In the genomic region with DNA sequence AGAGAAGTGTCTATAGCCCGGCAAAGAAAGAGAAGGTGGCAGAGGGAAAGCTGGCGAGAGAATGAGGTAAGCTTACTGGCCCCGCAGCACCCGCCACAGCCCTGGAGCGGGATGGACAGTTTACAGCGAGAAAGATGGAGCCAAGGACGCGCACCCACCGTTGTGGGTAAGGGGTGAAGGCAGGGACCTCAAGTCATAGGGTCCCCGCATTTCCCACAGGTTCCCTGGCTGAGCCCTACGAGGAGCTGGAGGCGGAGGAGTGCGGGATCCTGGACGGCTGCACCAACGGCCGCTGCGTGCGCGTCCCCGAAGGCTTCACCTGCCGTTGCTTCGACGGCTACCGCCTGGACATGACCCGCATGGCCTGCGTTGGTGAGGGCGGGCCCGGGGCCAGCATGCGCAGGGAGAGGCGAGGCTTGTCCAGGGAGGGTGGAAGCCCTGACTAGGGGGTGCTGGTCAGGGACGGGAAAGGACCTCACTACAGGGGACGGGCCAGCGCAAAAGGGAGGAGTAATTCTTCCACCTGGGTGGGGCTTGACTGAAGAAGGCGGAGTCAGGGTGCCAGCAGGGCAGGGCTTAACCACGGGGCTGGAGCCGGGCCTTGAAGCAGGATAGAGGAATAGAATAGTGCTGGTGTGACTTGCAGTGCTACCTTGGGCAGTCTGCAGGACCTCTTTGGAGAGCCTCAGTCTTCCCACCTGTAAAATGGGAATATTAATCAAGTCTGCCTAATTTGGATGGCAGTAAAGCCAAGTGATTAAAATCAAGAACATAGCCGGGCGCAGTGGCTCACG, we compare ENCODE assay signal across 1 cellular context.
TF ChIP-seq lines count a peak whose summit lies in the region.

No MANE protein-coding gene starts in this region.

TF ChIP-seq in WTC11, 78 proteins besides CTCF, POLR2A, EP300 and RAD21 (continued from another document):
- TF ChIP-seq, protein P1, sequence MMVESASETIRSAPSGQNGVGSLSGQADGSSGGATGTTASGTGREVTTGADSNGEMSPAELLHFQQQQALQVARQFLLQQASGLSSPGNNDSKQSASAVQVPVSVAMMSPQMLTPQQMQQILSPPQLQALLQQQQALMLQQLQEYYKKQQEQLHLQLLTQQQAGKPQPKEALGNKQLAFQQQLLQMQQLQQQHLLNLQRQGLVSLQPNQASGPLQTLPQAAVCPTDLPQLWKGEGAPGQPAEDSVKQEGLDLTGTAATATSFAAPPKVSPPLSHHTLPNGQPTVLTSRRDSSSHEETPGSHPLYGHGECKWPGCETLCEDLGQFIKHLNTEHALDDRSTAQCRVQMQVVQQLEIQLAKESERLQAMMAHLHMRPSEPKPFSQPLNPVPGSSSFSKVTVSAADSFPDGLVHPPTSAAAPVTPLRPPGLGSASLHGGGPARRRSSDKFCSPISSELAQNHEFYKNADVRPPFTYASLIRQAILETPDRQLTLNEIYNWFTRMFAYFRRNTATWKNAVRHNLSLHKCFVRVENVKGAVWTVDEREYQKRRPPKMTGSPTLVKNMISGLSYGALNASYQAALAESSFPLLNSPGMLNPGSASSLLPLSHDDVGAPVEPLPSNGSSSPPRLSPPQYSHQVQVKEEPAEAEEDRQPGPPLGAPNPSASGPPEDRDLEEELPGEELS (CRISPR knock-in tag; IDR thresholded peaks at IDR 0.05) = no peak
- no peak for TF ChIP-seq MXD4 (CRISPR knock-in tag; IDR thresholded peaks at IDR 0.05; ENCODE audit: borderline replicate concordance)
- no peak for TF ChIP-seq SMAD4 (CRISPR knock-in tag; IDR thresholded peaks at IDR 0.05)
